1 cellular context compared by ENCODE assay signal in the genomic region with DNA sequence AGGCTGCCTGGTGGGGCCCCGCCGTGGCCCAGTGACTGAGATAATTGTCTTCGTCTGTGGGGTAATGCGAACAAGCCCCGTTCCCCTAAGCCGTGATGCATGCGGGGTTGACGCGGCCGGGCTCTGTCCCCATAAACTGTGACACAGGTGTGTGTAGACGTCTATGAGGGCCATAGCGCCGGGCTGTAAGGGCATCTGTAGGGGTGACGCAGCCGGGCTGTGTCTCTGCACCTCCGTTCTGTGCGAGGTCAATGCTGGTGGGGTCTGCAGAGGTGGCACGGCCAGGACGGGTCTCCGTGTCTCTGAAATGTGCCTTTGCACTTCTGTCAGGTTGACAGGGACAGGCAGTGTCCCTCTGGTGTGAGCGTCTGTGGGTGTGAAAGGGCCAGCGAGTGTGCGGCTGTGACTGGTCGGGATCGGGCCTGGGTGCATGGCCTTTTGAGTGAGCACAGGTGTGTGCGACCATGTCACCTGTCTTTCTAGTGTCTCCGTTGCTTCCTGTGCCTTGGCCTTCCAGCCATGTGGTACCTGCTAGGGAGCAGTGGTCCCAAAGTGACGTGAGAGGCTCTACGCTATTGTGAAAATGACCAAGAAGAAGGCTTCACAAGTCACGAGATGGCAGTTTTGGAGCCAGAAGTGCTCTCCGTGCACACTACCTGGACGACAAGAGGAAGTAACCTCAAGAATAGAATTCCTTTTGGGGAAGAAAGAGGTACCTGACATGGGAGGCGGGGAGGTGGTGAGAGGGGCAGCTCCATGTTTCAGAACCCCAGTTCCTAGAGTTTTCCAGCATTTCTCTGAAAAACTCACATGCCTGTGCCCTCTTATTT.
TF ChIP-seq lines count a peak whose summit lies in the region.

No MANE protein-coding gene starts in this region.

TF ChIP-seq in GM23338, 12 proteins besides CTCF, POLR2A, EP300 and RAD21 (continued from another document):
- TF ChIP-seq, protein P1, sequence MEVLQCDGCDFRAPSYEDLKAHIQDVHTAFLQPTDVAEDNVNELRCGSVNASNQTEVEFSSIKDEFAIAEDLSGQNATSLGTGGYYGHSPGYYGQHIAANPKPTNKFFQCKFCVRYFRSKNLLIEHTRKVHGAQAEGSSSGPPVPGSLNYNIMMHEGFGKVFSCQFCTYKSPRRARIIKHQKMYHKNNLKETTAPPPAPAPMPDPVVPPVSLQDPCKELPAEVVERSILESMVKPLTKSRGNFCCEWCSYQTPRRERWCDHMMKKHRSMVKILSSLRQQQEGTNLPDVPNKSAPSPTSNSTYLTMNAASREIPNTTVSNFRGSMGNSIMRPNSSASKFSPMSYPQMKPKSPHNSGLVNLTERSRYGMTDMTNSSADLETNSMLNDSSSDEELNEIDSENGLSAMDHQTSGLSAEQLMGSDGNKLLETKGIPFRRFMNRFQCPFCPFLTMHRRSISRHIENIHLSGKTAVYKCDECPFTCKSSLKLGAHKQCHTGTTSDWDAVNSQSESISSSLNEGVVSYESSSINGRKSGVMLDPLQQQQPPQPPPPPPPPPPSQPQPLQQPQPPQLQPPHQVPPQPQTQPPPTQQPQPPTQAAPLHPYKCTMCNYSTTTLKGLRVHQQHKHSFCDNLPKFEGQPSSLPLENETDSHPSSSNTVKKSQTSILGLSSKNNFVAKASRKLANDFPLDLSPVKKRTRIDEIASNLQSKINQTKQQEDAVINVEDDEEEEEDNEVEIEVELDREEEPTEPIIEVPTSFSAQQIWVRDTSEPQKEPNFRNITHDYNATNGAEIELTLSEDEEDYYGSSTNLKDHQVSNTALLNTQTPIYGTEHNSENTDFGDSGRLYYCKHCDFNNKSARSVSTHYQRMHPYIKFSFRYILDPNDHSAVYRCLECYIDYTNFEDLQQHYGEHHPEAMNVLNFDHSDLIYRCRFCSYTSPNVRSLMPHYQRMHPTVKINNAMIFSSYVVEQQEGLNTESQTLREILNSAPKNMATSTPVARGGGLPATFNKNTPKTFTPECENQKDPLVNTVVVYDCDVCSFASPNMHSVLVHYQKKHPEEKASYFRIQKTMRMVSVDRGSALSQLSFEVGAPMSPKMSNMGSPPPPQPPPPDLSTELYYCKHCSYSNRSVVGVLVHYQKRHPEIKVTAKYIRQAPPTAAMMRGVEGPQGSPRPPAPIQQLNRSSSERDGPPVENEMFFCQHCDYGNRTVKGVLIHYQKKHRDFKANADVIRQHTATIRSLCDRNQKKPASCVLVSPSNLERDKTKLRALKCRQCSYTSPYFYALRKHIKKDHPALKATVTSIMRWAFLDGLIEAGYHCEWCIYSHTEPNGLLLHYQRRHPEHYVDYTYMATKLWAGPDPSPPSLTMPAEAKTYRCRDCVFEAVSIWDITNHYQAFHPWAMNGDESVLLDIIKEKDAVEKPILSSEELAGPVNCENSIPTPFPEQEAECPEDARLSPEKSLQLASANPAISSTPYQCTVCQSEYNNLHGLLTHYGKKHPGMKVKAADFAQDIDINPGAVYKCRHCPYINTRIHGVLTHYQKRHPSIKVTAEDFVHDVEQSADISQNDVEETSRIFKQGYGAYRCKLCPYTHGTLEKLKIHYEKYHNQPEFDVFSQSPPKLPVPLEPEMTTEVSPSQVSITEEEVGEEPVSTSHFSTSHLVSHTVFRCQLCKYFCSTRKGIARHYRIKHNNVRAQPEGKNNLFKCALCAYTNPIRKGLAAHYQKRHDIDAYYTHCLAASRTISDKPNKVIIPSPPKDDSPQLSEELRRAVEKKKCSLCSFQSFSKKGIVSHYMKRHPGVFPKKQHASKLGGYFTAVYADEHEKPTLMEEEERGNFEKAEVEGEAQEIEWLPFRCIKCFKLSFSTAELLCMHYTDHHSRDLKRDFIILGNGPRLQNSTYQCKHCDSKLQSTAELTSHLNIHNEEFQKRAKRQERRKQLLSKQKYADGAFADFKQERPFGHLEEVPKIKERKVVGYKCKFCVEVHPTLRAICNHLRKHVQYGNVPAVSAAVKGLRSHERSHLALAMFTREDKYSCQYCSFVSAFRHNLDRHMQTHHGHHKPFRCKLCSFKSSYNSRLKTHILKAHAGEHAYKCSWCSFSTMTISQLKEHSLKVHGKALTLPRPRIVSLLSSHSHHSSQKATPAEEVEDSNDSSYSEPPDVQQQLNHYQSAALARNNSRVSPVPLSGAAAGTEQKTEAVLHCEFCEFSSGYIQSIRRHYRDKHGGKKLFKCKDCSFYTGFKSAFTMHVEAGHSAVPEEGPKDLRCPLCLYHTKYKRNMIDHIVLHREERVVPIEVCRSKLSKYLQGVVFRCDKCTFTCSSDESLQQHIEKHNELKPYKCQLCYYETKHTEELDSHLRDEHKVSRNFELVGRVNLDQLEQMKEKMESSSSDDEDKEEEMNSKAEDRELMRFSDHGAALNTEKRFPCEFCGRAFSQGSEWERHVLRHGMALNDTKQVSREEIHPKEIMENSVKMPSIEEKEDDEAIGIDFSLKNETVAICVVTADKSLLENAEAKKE (CRISPR knock-in tag; IDR thresholded peaks at IDR 0.05) = no peak
- no peak for TF ChIP-seq EZH2phosphoT487 (IDR thresholded peaks at IDR 0.05; ENCODE audit: unreplicated experiment)
- no peak for TF ChIP-seq STAT1 (IDR thresholded peaks at IDR 0.05; ENCODE audit: unreplicated experiment)
- TF ChIP-seq, protein P2, sequence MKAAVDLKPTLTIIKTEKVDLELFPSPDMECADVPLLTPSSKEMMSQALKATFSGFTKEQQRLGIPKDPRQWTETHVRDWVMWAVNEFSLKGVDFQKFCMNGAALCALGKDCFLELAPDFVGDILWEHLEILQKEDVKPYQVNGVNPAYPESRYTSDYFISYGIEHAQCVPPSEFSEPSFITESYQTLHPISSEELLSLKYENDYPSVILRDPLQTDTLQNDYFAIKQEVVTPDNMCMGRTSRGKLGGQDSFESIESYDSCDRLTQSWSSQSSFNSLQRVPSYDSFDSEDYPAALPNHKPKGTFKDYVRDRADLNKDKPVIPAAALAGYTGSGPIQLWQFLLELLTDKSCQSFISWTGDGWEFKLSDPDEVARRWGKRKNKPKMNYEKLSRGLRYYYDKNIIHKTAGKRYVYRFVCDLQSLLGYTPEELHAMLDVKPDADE (IDR thresholded peaks at IDR 0.05) = no peak
- TF ChIP-seq POLR2AphosphoS5 (IDR thresholded peaks at IDR 0.05; ENCODE audit: low read depth) = no peak
- no peak for TF ChIP-seq EZH2 (IDR thresholded peaks at IDR 0.05; ENCODE audit: low read depth, unreplicated experiment)
- TF ChIP-seq JUNB (IDR thresholded peaks at IDR 0.05; ENCODE audit: unreplicated experiment) = no peak
- no peak for TF ChIP-seq CREB1 (CRISPR knock-in tag; IDR thresholded peaks at IDR 0.05; ENCODE audit: low read depth)
